8 cellular contexts compared by ENCODE assay signal in the genomic region with DNA sequence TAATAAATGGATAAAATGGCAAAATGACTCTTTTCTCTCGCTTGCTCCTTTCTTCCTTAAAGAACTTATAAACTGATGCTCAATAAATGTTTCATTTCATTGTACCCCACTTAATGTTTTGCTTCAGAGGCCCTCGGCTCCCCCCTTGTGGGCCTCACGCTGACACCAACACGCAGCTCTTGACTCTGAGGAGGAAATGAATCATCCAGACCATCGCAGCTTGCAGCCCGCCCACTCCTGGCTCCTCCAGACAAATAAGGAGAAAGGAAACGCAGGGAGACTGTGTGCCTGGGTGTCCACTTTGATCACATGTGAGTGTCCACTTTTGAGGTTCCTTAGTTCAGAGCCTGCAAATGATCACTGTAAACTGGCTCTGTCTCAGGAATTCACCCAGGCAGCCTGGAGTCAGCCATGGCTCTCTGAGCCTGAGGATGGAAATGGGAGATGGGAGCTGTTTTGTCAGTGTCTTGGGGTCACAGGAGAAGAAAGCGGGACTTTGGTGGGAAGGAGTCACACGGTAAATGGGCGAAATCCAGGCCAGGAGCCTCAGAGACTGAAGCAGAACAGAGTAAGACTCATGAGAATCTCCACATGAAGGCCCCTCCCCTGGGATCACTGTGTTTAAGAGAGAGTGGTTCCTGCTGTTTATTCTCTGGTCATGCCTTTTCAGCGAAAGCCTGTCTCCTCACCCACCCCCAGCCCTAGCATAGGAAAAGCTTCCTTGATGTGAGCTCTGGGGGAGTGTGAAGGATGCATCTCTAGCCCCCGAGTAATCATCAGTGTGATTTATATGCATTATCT.
DNase-seq lines count a peak whose midpoint lies in the region; ATAC-seq, FAIRE-seq and TF ChIP-seq lines count a peak whose summit lies in the region.

No MANE protein-coding gene starts in this region.

- peaks cover 12 to 15% (median 15%) of the 10 kb centered on the region in 3 donors for H3K4me1 Mint-ChIP-seq in T-cell

- POLR2A ChIA-PET in T-cell (lab: Charles Lee) = no interaction called here

- H3K36me3 Mint-ChIP-seq in T-cell = no peaks in the 10 kb centered on the region

- no peak overlapping the region for H3K4me3 Mint-ChIP-seq in T-cell

- no peak for TF ChIP-seq POLR2A in breast epithelium (IDR thresholded peaks at IDR 0.05)

- no peaks in the 10 kb centered on the region for H3K27me3 ChIP-seq in breast epithelium

- no peaks in the 10 kb centered on the region for H3K9me3 ChIP-seq in breast epithelium
- no peaks in the 10 kb centered on the region for H3K9me3 ChIP-seq in kidney (ENCODE audit: control insufficient read depth in 1 of 2, low read length in 2 of 2)

- CTCF ChIA-PET in T-cell (lab: Charles Lee) = no interaction called here

- H3K27me3 Mint-ChIP-seq in T-cell = no peaks in the 10 kb centered on the region

- H3K9me3 Mint-ChIP-seq in T-cell = no peaks in the 10 kb centered on the region

- H3K27ac ChIP-seq in breast epithelium = peak overlapping the region; percentile 56 to 74
- peak overlapping the region in 1 of 2 donors; percentile 62 for H3K27ac ChIP-seq in kidney (ENCODE audit: low read depth in 2 of 2, low read length in 2 of 2)

- no peak overlapping the region for H3K9ac ChIP-seq in kidney (ENCODE audit: low read length in 2 of 2)

- intact Hi-C loops in breast epithelium (cut with DNase I; ENCODE audit: low total_unique reads) = no loop called here
- intact Hi-C loops in kidney (cut with DNase I) = no loop called here

- ATAC-seq in HG03342 (IDR thresholded peaks at IDR 0.05; ENCODE audit: unreplicated experiment) = peak; percentile 96
- ATAC-seq in T-cell (replicated peaks in 1 of 4) = peak; percentile 54 to 89 (median 80)

- H3K4me1 ChIP-seq in breast epithelium (peaks cover 0 to 4% of the 10 kb centered on the region in 2 donors), kidney (ENCODE audit: control insufficient read depth in 1 of 2, insufficient read depth in 1 of 2, low read depth in 1 of 2, low read length in 2 of 2) (peaks cover 0 to 4% of the 10 kb centered on the region in 2 donors)

- no peak for FAIRE-seq in GM19239 (lab: Jason Lieb, UNC)
- FAIRE-seq in kidney (lab: Jason Lieb, UNC) = peak; percentile 72

- H3K4me3 ChIP-seq in breast epithelium (no peak overlapping the region), kidney (ENCODE audit: low read length in 2 of 2) (no peak overlapping the region)

- DNase-seq in AG09319 (ENCODE audit: extremely low read depth, low read depth) (peak; percentile 87), GM19239 (ENCODE audit: insufficient read length, low spot score) (peak; percentile 26), T-cell (peak in 8 of 34 experiments; percentile 2 to 25 (median 6)), breast epithelium (ENCODE audit: low spot score in 2 of 2) (peak in 1 of 2 donors; percentile 57), kidney (peak; percentile 92), NCI-H1436 (lab: John Stamatoyannopoulos, UW) (no peak)
- peak; percentile 79 for DNase-seq in stimulated activated CD4-positive, alpha-beta T cell treated with anti-CD3 and anti-CD28 coated beads, Interleukin-1b, Interleukin-23, amount 100 ng/mL, for 48 hours

- no peaks in the 10 kb centered on the region for H3K36me3 ChIP-seq in breast epithelium
- peaks cover 7 to 18% of the 10 kb centered on the region in 2 donors for H3K36me3 ChIP-seq in kidney (ENCODE audit: control insufficient read depth in 1 of 2, insufficient read depth in 2 of 2, low read length in 2 of 2)

- TF ChIP-seq CTCF in AG09319 (IDR thresholded peaks at IDR 0.05; ENCODE audit: low read depth, low read length) (peak; percentile 54), breast epithelium (IDR thresholded peaks at IDR 0.05) (no peak), kidney (IDR thresholded peaks at IDR 0.05; ENCODE audit: borderline replicate concordance, extremely low read depth, insufficient read depth) (peak; percentile 10)

- H3K27ac Mint-ChIP-seq in T-cell = peak overlapping the region; percentile 7 to 56

Comparison
In these comparisons a context has a peak if more than half of its experiments do, and no peak if none do; other contexts are left out.
1. CTCF ChIP-seq: peak in AG09319 (single experiment) and kidney (single experiment); none in breast epithelium (0 of 3).